In the genomic region with DNA sequence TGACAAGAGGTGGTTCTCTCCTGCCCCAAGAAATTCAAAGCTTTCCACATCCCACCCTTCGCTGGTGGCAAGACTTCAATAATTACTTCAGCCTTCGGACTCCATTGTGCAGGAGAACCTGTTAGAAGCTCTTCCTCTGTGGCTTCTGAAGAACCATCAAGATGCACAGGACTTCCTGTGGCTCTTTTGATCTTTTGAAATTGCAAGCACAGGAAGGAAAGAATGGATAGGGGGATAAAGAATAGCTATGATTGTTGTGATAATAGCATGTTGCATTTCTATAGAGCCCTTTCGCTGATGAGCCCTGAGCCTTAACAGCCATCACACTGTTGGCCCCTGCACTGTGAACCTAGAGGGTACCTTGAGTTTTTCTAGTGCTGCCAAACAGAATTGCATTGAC, we compare ENCODE assay signal across 16 cellular contexts. TPM values are rescaled to one million over a fixed set of nuclear protein-coding genes. Genes with fewer than 3 reads are reported as not detected.
DNase-seq lines count a peak whose midpoint lies in the region; ATAC-seq lines count a peak whose summit lies in the region.
"Had no signal": no experiment of that assay in that cellular context is flagged by ENCODE, and none has a peak within 500 bp of the region (broad histone marks: within the 10 kb centered on the region; RNA-seq: fewer than 3 reads in every experiment).

No MANE protein-coding gene starts in this region.

- DNase-seq in activated naive CD8-positive, alpha-beta T cell treated with anti-CD3 and anti-CD28 coated beads for 36 hours, result no peak
- peak; percentile 18 for DNase-seq in activated T-helper 2 cell treated with anti-CD3 and anti-CD28 coated beads, Interferon-gamma antibody, Interleukin-2, Interleukin-4, amounts not matched to agents 10 μg/mL and 5 μg/mL and 100 μg/mL, durations not matched to agents 14 hours and 24 hours and 36 hours (ENCODE audit: low spot score)
- DNase-seq in trophoblast cell (peak in 1 of 2 donors; percentile 44), MV-4-11 (lab: John Stamatoyannopoulos, UW) (no peak), HK-2 (ENCODE audit: unreplicated experiment) (no peak)
- DNase-seq: activated CD4-positive, alpha-beta T cell treated with anti-CD3 and anti-CD28 coated beads, Interleukin-2, amount 50 U/mL, for 4 hours; activated gamma-delta T cell; brain microvascular endothelial cell; NCI-H2081; sigmoid colon; stimulated activated CD4-positive, alpha-beta T cell treated with anti-CD3 and anti-CD28 coated beads, Interleukin-4, amount 100 ng/mL, for 1 hour had no signal

- H3K9me3 Mint-ChIP-seq in activated naive CD8-positive, alpha-beta T cell (ENCODE audit: low read depth), result no peaks in the 10 kb centered on the region
- H3K9me3 Mint-ChIP-seq in activated naive CD8-positive, alpha-beta T cell treated with anti-CD3 and anti-CD28 coated beads for 36 hours, result no peaks in the 10 kb centered on the region
- peaks cover 10% of the 10 kb centered on the region for H3K9me3 Mint-ChIP-seq in activated T-helper 2 cell treated with anti-CD3 and anti-CD28 coated beads, Interferon-gamma antibody, Interleukin-2, Interleukin-4, amounts not matched to agents 10 μg/mL and 5 μg/mL and 100 μg/mL, durations not matched to agents 14 hours and 24 hours and 36 hours

- H3K9ac ChIP-seq in trophoblast cell (ENCODE audit: low read length), result no peak overlapping the region

- peaks cover 34 to 43% of the 10 kb centered on the region in 2 experiments for H3K4me1 ChIP-seq in trophoblast cell (ENCODE audit: control insufficient read depth in 1 of 2, insufficient read depth in 2 of 2, low read length in 2 of 2)

- WGBS in trophoblast cell (ENCODE audit: extremely low coverage, insufficient coverage, insufficient read length), result no CpG with 5 or more reads among the region's 3 CpGs

- no peak overlapping the region for H3K18ac ChIP-seq in trophoblast cell (ENCODE audit: low read length)

- no peak overlapping the region for H3K27ac Mint-ChIP-seq in activated naive CD8-positive, alpha-beta T cell
- H3K27ac Mint-ChIP-seq in activated naive CD8-positive, alpha-beta T cell treated with anti-CD3 and anti-CD28 coated beads for 36 hours, result no peak overlapping the region
- H3K27ac Mint-ChIP-seq in activated T-helper 2 cell treated with anti-CD3 and anti-CD28 coated beads, Interferon-gamma antibody, Interleukin-2, Interleukin-4, amounts not matched to agents 10 μg/mL and 5 μg/mL and 100 μg/mL, durations not matched to agents 14 hours and 24 hours and 36 hours, result no peak overlapping the region

- no peak overlapping the region for H3K14ac ChIP-seq in trophoblast cell (ENCODE audit: low read length)

- no peak overlapping the region for H2AK5ac ChIP-seq in trophoblast cell (ENCODE audit: low read length)

- no peak overlapping the region for H3K4me3 ChIP-seq in trophoblast cell (ENCODE audit: low read depth, low read length)
- H3K4me3 ChIP-seq: sigmoid colon, tibial nerve had no signal

- peak overlapping the region; percentile 43 for H3K27ac ChIP-seq in KOPT-K1 (ENCODE audit: low read depth, low read length, poor library complexity, severe bottlenecking)
- peak overlapping the region; percentile 4 for H3K27ac ChIP-seq in trophoblast cell (ENCODE audit: low read depth, low read length)
- H3K27ac ChIP-seq: brain microvascular endothelial cell had no signal

- H2AFZ ChIP-seq in trophoblast cell (ENCODE audit: insufficient read depth, low read length, poor library complexity), result no peak overlapping the region

- H2BK5ac ChIP-seq in trophoblast cell (ENCODE audit: low read depth, low read length, poor library complexity), result no peak overlapping the region

- H3K27me3 ChIP-seq in trophoblast cell (ENCODE audit: insufficient read depth, low read length), result no peaks in the 10 kb centered on the region
- H3K27me3 ChIP-seq: brain microvascular endothelial cell, sigmoid colon, tibial nerve had no signal

- no peak overlapping the region for H2BK12ac ChIP-seq in trophoblast cell (ENCODE audit: low read length)

- peaks cover 37% of the 10 kb centered on the region for H3K4me1 Mint-ChIP-seq in activated naive CD8-positive, alpha-beta T cell (ENCODE audit: low read depth)
- H3K4me1 Mint-ChIP-seq in activated naive CD8-positive, alpha-beta T cell treated with anti-CD3 and anti-CD28 coated beads for 36 hours, result peaks cover 23% of the 10 kb centered on the region
- H3K4me1 Mint-ChIP-seq in activated T-helper 2 cell treated with anti-CD3 and anti-CD28 coated beads, Interferon-gamma antibody, Interleukin-2, Interleukin-4, amounts not matched to agents 10 μg/mL and 5 μg/mL and 100 μg/mL, durations not matched to agents 14 hours and 24 hours and 36 hours (ENCODE audit: low read depth), result peaks cover 48% of the 10 kb centered on the region

- no peak overlapping the region for H4K12ac ChIP-seq in trophoblast cell (ENCODE audit: low read depth, low read length)

- ATAC-seq in GM18867 (IDR thresholded peaks at IDR 0.05; ENCODE audit: unreplicated experiment), result no peak

- intact Hi-C loops in activated T-helper 2 cell treated with anti-CD3 and anti-CD28 coated beads, Interferon-gamma antibody, Interleukin-2, Interleukin-4, amounts not matched to agents 10 μg/mL and 5 μg/mL and 100 μg/mL, durations not matched to agents 14 hours and 24 hours and 36 hours (cut with micrococcal nuclease), result loop anchor here (2.0 kb wide), 1 partner anchor 58 kb away; no protein-coding TSS in a partner anchor

- H3K23ac ChIP-seq in trophoblast cell (ENCODE audit: low read length), result no peak overlapping the region

- no peak overlapping the region for H4K8ac ChIP-seq in trophoblast cell (ENCODE audit: low read depth, low read length)

- H3K36me3 Mint-ChIP-seq in activated naive CD8-positive, alpha-beta T cell, result no peaks in the 10 kb centered on the region
- H3K36me3 Mint-ChIP-seq in activated naive CD8-positive, alpha-beta T cell treated with anti-CD3 and anti-CD28 coated beads for 36 hours, result no peaks in the 10 kb centered on the region
- H3K36me3 Mint-ChIP-seq in activated T-helper 2 cell treated with anti-CD3 and anti-CD28 coated beads, Interferon-gamma antibody, Interleukin-2, Interleukin-4, amounts not matched to agents 10 μg/mL and 5 μg/mL and 100 μg/mL, durations not matched to agents 14 hours and 24 hours and 36 hours (ENCODE audit: low read depth), result peaks cover 25% of the 10 kb centered on the region

- peaks cover 57% of the 10 kb centered on the region for H3K27me3 Mint-ChIP-seq in activated naive CD8-positive, alpha-beta T cell
- H3K27me3 Mint-ChIP-seq in activated naive CD8-positive, alpha-beta T cell treated with anti-CD3 and anti-CD28 coated beads for 36 hours, result peaks cover 90% of the 10 kb centered on the region
- H3K27me3 Mint-ChIP-seq in activated T-helper 2 cell treated with anti-CD3 and anti-CD28 coated beads, Interferon-gamma antibody, Interleukin-2, Interleukin-4, amounts not matched to agents 10 μg/mL and 5 μg/mL and 100 μg/mL, durations not matched to agents 14 hours and 24 hours and 36 hours (ENCODE audit: low read depth), result peaks cover 44% of the 10 kb centered on the region

- H3K79me2 ChIP-seq in trophoblast cell (ENCODE audit: control insufficient read depth, insufficient read depth, low read length, poor library complexity), result peaks cover 49% of the 10 kb centered on the region

- no peak overlapping the region for H4K91ac ChIP-seq in trophoblast cell (ENCODE audit: low read depth, low read length)

- peak overlapping the region; percentile 91 for H3K4ac ChIP-seq in trophoblast cell (ENCODE audit: low read depth, low read length)

- H3K9me3 ChIP-seq in KOPT-K1 (ENCODE audit: insufficient read depth, low read length, poor library complexity, severe bottlenecking), result no peaks in the 10 kb centered on the region
- no peaks in the 10 kb centered on the region for H3K9me3 ChIP-seq in trophoblast cell (ENCODE audit: insufficient read depth, low read depth, low read length)
- H3K9me3 ChIP-seq: sigmoid colon, tibial nerve had no signal

- peak overlapping the region; percentile 22 for H3K4me2 ChIP-seq in trophoblast cell (ENCODE audit: low read length)

- no peak overlapping the region for H2BK120ac ChIP-seq in trophoblast cell (ENCODE audit: insufficient read depth, low read length, poor library complexity)

- H3K36me3 ChIP-seq in KOPT-K1 (ENCODE audit: insufficient read depth, low read length) (no peaks in the 10 kb centered on the region), trophoblast cell (ENCODE audit: control insufficient read depth in 1 of 2, insufficient read depth in 2 of 2, low read length in 2 of 2) (peaks cover 14 to 18% of the 10 kb centered on the region in 2 experiments)
- H3K36me3 ChIP-seq: brain microvascular endothelial cell, sigmoid colon, tibial nerve had no signal

- peak overlapping the region; percentile 60 for H3K4me3 Mint-ChIP-seq in activated naive CD8-positive, alpha-beta T cell
- no peak overlapping the region for H3K4me3 Mint-ChIP-seq in activated naive CD8-positive, alpha-beta T cell treated with anti-CD3 and anti-CD28 coated beads for 36 hours
- H3K4me3 Mint-ChIP-seq in activated T-helper 2 cell treated with anti-CD3 and anti-CD28 coated beads, Interferon-gamma antibody, Interleukin-2, Interleukin-4, amounts not matched to agents 10 μg/mL and 5 μg/mL and 100 μg/mL, durations not matched to agents 14 hours and 24 hours and 36 hours (ENCODE audit: low read depth), result peak overlapping the region; percentile 52

- H3K79me1 ChIP-seq in trophoblast cell (ENCODE audit: low read length), result peaks cover 20% of the 10 kb centered on the region

RNA-seq across cellular contexts. Expression of a gene that starts 7.4 kb away (rescaled TPM):
- 1 to 10 TPM in 1 of 2 experiments, under 1 TPM in 1; 0.78 to 1.5 TPM for total RNA-seq in activated naive CD8-positive, alpha-beta T cell treated with anti-CD3 and anti-CD28 coated beads for 36 hours
- 100.0 and 102 TPM in 2 replicates for total RNA-seq in activated T-helper 2 cell treated with anti-CD3 and anti-CD28 coated beads, Interferon-gamma antibody, Interleukin-2, Interleukin-4, amounts not matched to agents 10 μg/mL and 5 μg/mL and 100 μg/mL, durations not matched to agents 14 hours and 24 hours and 36 hours
- 1,165 and 1,253 TPM in 2 replicates for polyA plus RNA-seq in trophoblast cell (2013)
- polyA plus RNA-seq: neural cell had no signal

Comparison
In these comparisons a context has a peak if more than half of its experiments do, and no peak if none do; other contexts are left out.
1. RNA of a gene that starts 7.4 kb away (total RNA-seq): 100.0 to 102 TPM in activated T-helper 2 cell treated with anti-CD3 and anti-CD28 coated beads, Interferon-gamma antibody, Interleukin-2, Interleukin-4, amounts not matched to agents 10 μg/mL and 5 μg/mL and 100 μg/mL, durations not matched to agents 14 hours and 24 hours and 36 hours; 0.78 to 1.5 TPM in activated naive CD8-positive, alpha-beta T cell treated with anti-CD3 and anti-CD28 coated beads for 36 hours; every median in the first group is over 10 times any median in the second.